17 cellular contexts compared by ENCODE assay signal in genomic region chr12:95386056-95386455, GRCh38.
DNase-seq lines count a peak whose midpoint lies in the region; ATAC-seq and TF ChIP-seq lines count a peak whose summit lies in the region.
"Had no signal": no experiment of that assay in that cellular context is flagged by ENCODE, and none has a peak within 500 bp of the region (broad histone marks: within the 10 kb centered on the region; RNA-seq: fewer than 3 reads in every experiment).

No MANE protein-coding gene starts in this region.

- CTCF ChIA-PET in OCI-LY7 (lab: Charles Lee; ENCODE audit: unreplicated experiment) = interaction anchor here (0.6 kb wide), 1 partner anchor 26 kb away, joined by 3 read pairs; no protein-coding TSS in a partner anchor

- no peak overlapping the region for H3K27ac Mint-ChIP-seq in endothelial cell (ENCODE audit: unreplicated experiment)
- H3K27ac Mint-ChIP-seq: activated T-helper 2 cell treated with anti-CD3 and anti-CD28 coated beads, Interferon-gamma antibody, Interleukin-2, Interleukin-4, amounts not matched to agents 10 μg/mL and 5 μg/mL and 100 μg/mL, durations not matched to agents 14 hours and 24 hours and 36 hours had no signal

- peaks cover 2% of the 10 kb centered on the region; the same call in 1 of the 2 replicates for H3K36me3 ChIP-seq in OCI-LY7 (ENCODE audit: insufficient read depth, low read length)
- no peaks in the 10 kb centered on the region for H3K36me3 ChIP-seq in subcutaneous abdominal adipose tissue (ENCODE audit: control insufficient read depth in 5 of 5, insufficient read depth in 5 of 5, low read length in 5 of 5)
- no peaks in the 10 kb centered on the region for H3K36me3 ChIP-seq in effector memory CD4-positive, alpha-beta T cell (ENCODE audit: control insufficient read depth, insufficient read depth, low read length)
- H3K36me3 ChIP-seq: adrenal gland, colonic mucosa had no signal

- H3K36me3 Mint-ChIP-seq in endothelial cell (ENCODE audit: low read depth, unreplicated experiment) = no peaks in the 10 kb centered on the region

- no TSS peak for BruUV-seq in OCI-LY7 (replicated peaks; lab: Mats Ljungman, UMichigan)

- no peaks in the 10 kb centered on the region for H3K9me2 ChIP-seq in OCI-LY7 (ENCODE audit: insufficient read depth, low read length)

- DNase-seq in OCI-LY7 (ENCODE audit: low spot score) (no peak), choroid plexus epithelial cell (ENCODE audit: low read depth) (peak; percentile 40), iris pigment epithelial cell (ENCODE audit: low read depth) (peak; percentile 67), endothelial cell (ENCODE audit: low spot score) (no peak)
- no peak for DNase-seq in effector memory CD4-positive, alpha-beta T cell
- no peak for DNase-seq in stimulated activated CD4-positive, alpha-beta T cell treated with anti-CD3 and anti-CD28 coated beads, Interleukin-4, amount 100 ng/mL, for 4 hours
- DNase-seq: colonic mucosa; NCI-H1694; retina; SHP77; stimulated activated CD4-positive, alpha-beta T cell treated with anti-CD3 and anti-CD28 coated beads, Interleukin-1b, Interleukin-23, amount 100 ng/mL, for 48 hours; T-helper 2 cell had no signal

- H2AFZ ChIP-seq in OCI-LY7 (ENCODE audit: low read length) = peak overlapping the region; percentile 81

- H3K4me2 ChIP-seq in OCI-LY7 (ENCODE audit: low read length) = peak overlapping the region; percentile 68

- H3K27me3 ChIP-seq in subcutaneous abdominal adipose tissue (ENCODE audit: control insufficient read depth in 5 of 5, insufficient read depth in 4 of 5, low read length in 5 of 5) = no peaks in the 10 kb centered on the region
- no peaks in the 10 kb centered on the region for H3K27me3 ChIP-seq in effector memory CD4-positive, alpha-beta T cell (replicated peaks; ENCODE audit: control insufficient read depth, insufficient read depth, low read length, poor library complexity, severe bottlenecking)
- H3K27me3 ChIP-seq: adrenal gland, colonic mucosa had no signal

- peaks cover 63% of the 10 kb centered on the region for H3K4me1 ChIP-seq in OCI-LY7 (ENCODE audit: insufficient read depth, low read length, poor library complexity, severe bottlenecking)
- peaks cover 0 to 23% (median 16%) of the 10 kb centered on the region in 5 donors for H3K4me1 ChIP-seq in subcutaneous abdominal adipose tissue (ENCODE audit: control insufficient read depth in 5 of 5, insufficient read depth in 5 of 5, low read length in 5 of 5)
- H3K4me1 ChIP-seq in effector memory CD4-positive, alpha-beta T cell (ENCODE audit: control insufficient read depth, insufficient read depth, low read length, poor library complexity, severe bottlenecking) = no peaks in the 10 kb centered on the region
- H3K4me1 ChIP-seq: colonic mucosa had no signal

- H3K9me3 Mint-ChIP-seq in endothelial cell (ENCODE audit: unreplicated experiment) = no peaks in the 10 kb centered on the region
- H3K9me3 Mint-ChIP-seq: activated T-helper 2 cell treated with anti-CD3 and anti-CD28 coated beads, Interferon-gamma antibody, Interleukin-2, Interleukin-4, amounts not matched to agents 10 μg/mL and 5 μg/mL and 100 μg/mL, durations not matched to agents 14 hours and 24 hours and 36 hours had no signal

- no peak overlapping the region for H3K9ac ChIP-seq in subcutaneous abdominal adipose tissue (ENCODE audit: low read length in 5 of 5)

- ATAC-seq in HG02759 (IDR thresholded peaks at IDR 0.05; ENCODE audit: unreplicated experiment) = no peak
- ATAC-seq: activated CD4-positive, CD25-positive, alpha-beta regulatory T cell treated with anti-CD3 and anti-CD28 coated beads, Interleukin-2, amount 50 U/mL, for 24 hours had no signal

- H3K27ac ChIP-seq in OCI-LY7 (ENCODE audit: low read depth, low read length, poor library complexity, severe bottlenecking) (peak overlapping the region; percentile 51), subcutaneous abdominal adipose tissue (ENCODE audit: low read depth, low read length) (peak overlapping the region; percentile 63)
- no peak overlapping the region for H3K27ac ChIP-seq in effector memory CD4-positive, alpha-beta T cell (ENCODE audit: insufficient read depth, low read length, poor library complexity, severe bottlenecking)
- H3K27ac ChIP-seq: colonic mucosa had no signal

- intact Hi-C loops in OCI-LY7 (cut with micrococcal nuclease; ENCODE audit: unreplicated experiment) = no loop called here

- TF ChIP-seq CTCF in OCI-LY7 (conservative IDR thresholded peaks at IDR 0.05; ENCODE audit: low read length) = no peak
- TF ChIP-seq CTCF in choroid plexus epithelial cell (conservative IDR thresholded peaks at IDR 0.05; ENCODE audit: low read depth, low read length) = no peak
- no peak for TF ChIP-seq CTCF in endothelial cell (IDR thresholded peaks at IDR 0.05; ENCODE audit: unreplicated experiment)

- H3K4me3 ChIP-seq in OCI-LY7 (ENCODE audit: low read depth, low read length, poor library complexity, severe bottlenecking) (peak overlapping the region; percentile 40), choroid plexus epithelial cell (ENCODE audit: low read depth, low read length) (no peak overlapping the region), subcutaneous abdominal adipose tissue (ENCODE audit: low read depth in 1 of 5, low read length in 5 of 5) (peak overlapping the region in 1 of 5 donors; percentile 78)
- no peak overlapping the region for H3K4me3 ChIP-seq in effector memory CD4-positive, alpha-beta T cell (ENCODE audit: insufficient read depth, low read depth, low read length, poor library complexity, severe bottlenecking)
- H3K4me3 ChIP-seq: colonic mucosa had no signal

- H3K27me3 Mint-ChIP-seq in endothelial cell (ENCODE audit: unreplicated experiment) = peaks cover 2% of the 10 kb centered on the region

- POLR2A ChIA-PET in OCI-LY7 (lab: Charles Lee) = interaction anchor here (0.6 to 1.7 kb wide), 11 partner anchors 9 to 220 kb away, joined by 3 to 6 read pairs (median 4); partner anchors contain the start of gene METAP2

- no peak overlapping the region for H3K4me3 Mint-ChIP-seq in endothelial cell (ENCODE audit: unreplicated experiment)

- H3K4me1 Mint-ChIP-seq in endothelial cell (ENCODE audit: unreplicated experiment) = no peaks in the 10 kb centered on the region

- no peaks in the 10 kb centered on the region for H4K20me1 ChIP-seq in OCI-LY7 (ENCODE audit: insufficient read depth, low read length)

- H3K9me3 ChIP-seq in OCI-LY7 (ENCODE audit: low read length) = peaks cover 4% of the 10 kb centered on the region
- no peaks in the 10 kb centered on the region for H3K9me3 ChIP-seq in subcutaneous abdominal adipose tissue (ENCODE audit: control insufficient read depth in 5 of 5, low read length in 5 of 5)
- H3K9me3 ChIP-seq in effector memory CD4-positive, alpha-beta T cell (ENCODE audit: control insufficient read depth, low read length) = no peaks in the 10 kb centered on the region
- H3K9me3 ChIP-seq: adrenal gland, colonic mucosa had no signal

- no peaks in the 10 kb centered on the region for H3K79me2 ChIP-seq in OCI-LY7 (ENCODE audit: insufficient read depth, low read depth, low read length)

Comparison
In these comparisons a context has a peak if more than half of its experiments do, and no peak if none do; other contexts are left out.
1. DNase-seq: peak in choroid plexus epithelial cell (single experiment) and iris pigment epithelial cell (single experiment); none in OCI-LY7 (single experiment), effector memory CD4-positive, alpha-beta T cell (0 of 3), stimulated activated CD4-positive, alpha-beta T cell treated with anti-CD3 and anti-CD28 coated beads, Interleukin-4, amount 100 ng/mL, for 4 hours (0 of 2) and endothelial cell (single experiment).